In the genomic region with DNA sequence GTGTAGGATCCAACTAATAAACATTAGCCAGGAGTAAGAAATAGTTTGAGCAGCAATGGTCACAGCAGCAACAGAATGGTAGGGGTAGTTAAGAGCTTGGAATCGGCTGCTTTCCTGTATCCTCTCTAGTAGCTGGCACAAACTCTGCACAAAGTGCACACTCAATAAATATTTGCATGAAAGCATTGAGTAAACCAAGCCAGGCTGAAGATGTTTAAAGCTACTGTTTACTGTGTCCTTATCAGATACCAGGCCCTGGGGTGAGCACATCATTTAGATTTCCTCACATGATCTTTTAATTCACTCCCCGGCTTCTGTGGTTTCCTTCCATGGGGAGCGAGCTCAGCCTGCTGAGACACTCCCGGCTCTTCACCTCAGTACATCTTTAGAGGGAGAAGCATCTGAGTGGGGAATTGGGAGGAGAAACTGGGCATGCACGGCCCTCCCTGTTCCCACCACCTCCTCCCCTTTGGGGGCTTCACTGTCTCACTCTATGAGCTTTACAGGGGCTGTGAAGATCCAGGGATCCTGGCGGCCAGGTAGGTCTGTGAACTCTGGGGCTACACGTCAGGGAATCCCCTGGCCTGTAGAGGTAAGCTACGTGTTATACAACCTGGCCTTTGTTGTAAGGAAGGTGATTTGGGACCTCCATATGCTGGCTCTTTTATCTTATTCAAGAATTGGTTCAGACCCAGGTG, we compare ENCODE assay signal across 19 cellular contexts.
DNase-seq lines count a peak whose midpoint lies in the region; ATAC-seq and TF ChIP-seq lines count a peak whose summit lies in the region.
"Had no signal": no experiment of that assay in that cellular context is flagged by ENCODE, and none has a peak within 500 bp of the region (broad histone marks: within the 10 kb centered on the region; RNA-seq: fewer than 3 reads in every experiment).

No MANE protein-coding gene starts in this region.

- DNase-seq in DMS53 treated with DMSO at 0.1 percent for 48 hours (lab: John Stamatoyannopoulos, UW; ENCODE audit: unreplicated experiment) (peak; percentile 42), NCI-H526 (lab: John Stamatoyannopoulos, UW) (peak; percentile 88), hepatocyte (ENCODE audit: low spot score) (peak; percentile 23), NCI-H2171 (lab: John Stamatoyannopoulos, UW) (no peak), RKO (ENCODE audit: low spot score) (no peak)
- DNase-seq in activated CD4-positive, alpha-beta T cell treated with anti-CD3 and anti-CD28 coated beads for 1 hour, result no peak
- DNase-seq: CD8-positive, alpha-beta memory T cell; DND-41; H7; MV-4-11; NCI-H187; NCI-H524 treated with DMSO at 0.1 percent for 48 hours; RPMI8226; SHP77 treated with DMSO at 0.1 percent for 48 hours; SK-N-SH had no signal

- WGBS in hepatocyte (ENCODE audit: low lambda C conversion rate, missing lambda C conversion rate), result 52% methylated on average over 8 of the region's 8 CpGs

- no peaks in the 10 kb centered on the region for H3K36me3 ChIP-seq in hepatocyte (replicated peaks; ENCODE audit: insufficient read depth, low read depth)
- H3K36me3 ChIP-seq: BLaER1 treated with 17β-estradiol and CSF1 and Interleukin-3, amounts not matched to agents 10 nM and 100 nM had no signal

- TF ChIP-seq CTCF in C4-2B (conservative IDR thresholded peaks at IDR 0.05) (no peak), hepatocyte (IDR thresholded peaks at IDR 0.05; ENCODE audit: poor library complexity) (no peak)

- no peak overlapping the region for H3K4me2 ChIP-seq in hepatocyte
- H3K4me2 ChIP-seq: BLaER1 treated with 17β-estradiol and CSF1 and Interleukin-3, amounts not matched to agents 10 nM and 100 nM; SK-N-SH had no signal

- H2AFZ ChIP-seq in hepatocyte, result no peak overlapping the region

- no peaks in the 10 kb centered on the region for H3K9me2 ChIP-seq in hepatocyte (replicated peaks; ENCODE audit: insufficient read depth)
- H3K9me2 ChIP-seq: SK-N-SH had no signal

- H3K9me3 ChIP-seq in hepatocyte (ENCODE audit: low read depth), result peaks cover 4% of the 10 kb centered on the region
- H3K9me3 ChIP-seq: SK-N-SH had no signal

- H3K27ac ChIP-seq in C4-2B (peak overlapping the region; percentile 85), hepatocyte (no peak overlapping the region)
- H3K27ac ChIP-seq: BLaER1 treated with 17β-estradiol and CSF1 and Interleukin-3, amounts not matched to agents 10 nM and 100 nM had no signal

- no peaks in the 10 kb centered on the region for H3K27me3 ChIP-seq in hepatocyte
- H3K27me3 ChIP-seq: BLaER1 treated with 17β-estradiol and CSF1 and Interleukin-3, amounts not matched to agents 10 nM and 100 nM had no signal

- H3K4me3 ChIP-seq in hepatocyte, result no peak overlapping the region
- H3K4me3 ChIP-seq: BLaER1 treated with 17β-estradiol and CSF1 and Interleukin-3, amounts not matched to agents 10 nM and 100 nM; K562 had no signal

- ATAC-seq in GM21423 (IDR thresholded peaks at IDR 0.05; ENCODE audit: unreplicated experiment), result no peak
- ATAC-seq: K562 had no signal

- no peaks in the 10 kb centered on the region for H3K79me2 ChIP-seq in hepatocyte

- no peaks in the 10 kb centered on the region for H4K20me1 ChIP-seq in hepatocyte (ENCODE audit: insufficient read depth, poor library complexity, severe bottlenecking)
- H4K20me1 ChIP-seq: BLaER1 treated with 17β-estradiol and CSF1 and Interleukin-3, amounts not matched to agents 10 nM and 100 nM had no signal

- peaks cover 5% of the 10 kb centered on the region for H3K4me1 ChIP-seq in hepatocyte (ENCODE audit: insufficient read depth)
- H3K4me1 ChIP-seq: BLaER1 treated with 17β-estradiol and CSF1 and Interleukin-3, amounts not matched to agents 10 nM and 100 nM had no signal

Comparison
In these comparisons a context has a peak if more than half of its experiments do, and no peak if none do; other contexts are left out.
1. DNase-seq: peak in DMS53 treated with DMSO at 0.1 percent for 48 hours (single experiment), NCI-H526 (2 of 2) and hepatocyte (single experiment); none in NCI-H2171 (single experiment), activated CD4-positive, alpha-beta T cell treated with anti-CD3 and anti-CD28 coated beads for 1 hour (single experiment) and RKO (single experiment).